ENCODE assay signal across 2 cellular contexts in the genomic region with DNA sequence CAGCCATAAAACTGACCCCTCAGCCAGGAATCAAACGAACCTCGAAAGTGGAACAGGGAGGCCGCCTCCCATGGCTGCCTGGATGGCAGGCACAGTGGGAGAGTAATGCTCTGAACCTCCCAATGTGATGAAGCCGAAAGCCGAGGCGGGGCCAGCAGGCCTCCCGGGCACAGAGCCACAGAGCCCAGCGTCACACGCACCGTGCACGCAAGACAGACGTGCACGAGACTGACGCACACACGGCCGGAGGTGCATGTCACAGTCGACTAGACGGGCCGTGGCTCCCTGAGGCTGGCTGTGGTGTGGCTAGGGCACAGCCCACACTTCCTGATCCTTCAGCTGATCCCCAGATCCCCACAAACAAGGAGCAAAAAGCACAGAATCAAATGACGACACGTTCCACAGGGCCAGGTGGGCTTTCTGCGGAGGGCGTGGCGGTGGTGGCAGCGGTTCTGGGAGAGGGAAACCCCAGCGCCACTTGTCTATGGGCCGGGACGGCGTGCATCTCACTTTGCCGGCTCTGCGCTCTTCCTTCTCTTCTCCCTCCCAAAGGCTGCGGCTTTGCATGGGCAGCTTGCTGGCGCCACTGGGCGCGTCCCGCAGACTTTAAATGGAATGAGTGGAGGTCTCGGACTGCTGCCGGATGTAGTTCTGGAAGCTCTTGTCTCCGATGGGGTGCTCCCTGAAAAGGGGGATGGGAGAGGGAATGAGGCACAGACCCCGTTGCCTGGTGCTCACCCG.
TF ChIP-seq lines count a peak whose summit lies in the region.

No MANE protein-coding gene starts in this region.

TF ChIP-seq in WTC11, 78 proteins besides CTCF, POLR2A, EP300 and RAD21:
- TF ChIP-seq IRF2 (CRISPR knock-in tag; IDR thresholded peaks at IDR 0.05; ENCODE audit: borderline replicate concordance, low read depth), result no peak
- no peak for TF ChIP-seq JUN (CRISPR knock-in tag; IDR thresholded peaks at IDR 0.05)
- TF ChIP-seq SOX15 (CRISPR knock-in tag; IDR thresholded peaks at IDR 0.05), result no peak
- TF ChIP-seq ETV6 (CRISPR knock-in tag; IDR thresholded peaks at IDR 0.05), result no peak
- no peak for TF ChIP-seq GRHL2 (CRISPR knock-in tag; IDR thresholded peaks at IDR 0.05; ENCODE audit: insufficient replicate concordance, severe bottlenecking)
- TF ChIP-seq MAX (CRISPR knock-in tag; IDR thresholded peaks at IDR 0.05), result no peak
- no peak for TF ChIP-seq ZNF121 (CRISPR knock-in tag; IDR thresholded peaks at IDR 0.05)
- no peak for TF ChIP-seq MLX (CRISPR knock-in tag; IDR thresholded peaks at IDR 0.05)
- TF ChIP-seq, protein P1, sequence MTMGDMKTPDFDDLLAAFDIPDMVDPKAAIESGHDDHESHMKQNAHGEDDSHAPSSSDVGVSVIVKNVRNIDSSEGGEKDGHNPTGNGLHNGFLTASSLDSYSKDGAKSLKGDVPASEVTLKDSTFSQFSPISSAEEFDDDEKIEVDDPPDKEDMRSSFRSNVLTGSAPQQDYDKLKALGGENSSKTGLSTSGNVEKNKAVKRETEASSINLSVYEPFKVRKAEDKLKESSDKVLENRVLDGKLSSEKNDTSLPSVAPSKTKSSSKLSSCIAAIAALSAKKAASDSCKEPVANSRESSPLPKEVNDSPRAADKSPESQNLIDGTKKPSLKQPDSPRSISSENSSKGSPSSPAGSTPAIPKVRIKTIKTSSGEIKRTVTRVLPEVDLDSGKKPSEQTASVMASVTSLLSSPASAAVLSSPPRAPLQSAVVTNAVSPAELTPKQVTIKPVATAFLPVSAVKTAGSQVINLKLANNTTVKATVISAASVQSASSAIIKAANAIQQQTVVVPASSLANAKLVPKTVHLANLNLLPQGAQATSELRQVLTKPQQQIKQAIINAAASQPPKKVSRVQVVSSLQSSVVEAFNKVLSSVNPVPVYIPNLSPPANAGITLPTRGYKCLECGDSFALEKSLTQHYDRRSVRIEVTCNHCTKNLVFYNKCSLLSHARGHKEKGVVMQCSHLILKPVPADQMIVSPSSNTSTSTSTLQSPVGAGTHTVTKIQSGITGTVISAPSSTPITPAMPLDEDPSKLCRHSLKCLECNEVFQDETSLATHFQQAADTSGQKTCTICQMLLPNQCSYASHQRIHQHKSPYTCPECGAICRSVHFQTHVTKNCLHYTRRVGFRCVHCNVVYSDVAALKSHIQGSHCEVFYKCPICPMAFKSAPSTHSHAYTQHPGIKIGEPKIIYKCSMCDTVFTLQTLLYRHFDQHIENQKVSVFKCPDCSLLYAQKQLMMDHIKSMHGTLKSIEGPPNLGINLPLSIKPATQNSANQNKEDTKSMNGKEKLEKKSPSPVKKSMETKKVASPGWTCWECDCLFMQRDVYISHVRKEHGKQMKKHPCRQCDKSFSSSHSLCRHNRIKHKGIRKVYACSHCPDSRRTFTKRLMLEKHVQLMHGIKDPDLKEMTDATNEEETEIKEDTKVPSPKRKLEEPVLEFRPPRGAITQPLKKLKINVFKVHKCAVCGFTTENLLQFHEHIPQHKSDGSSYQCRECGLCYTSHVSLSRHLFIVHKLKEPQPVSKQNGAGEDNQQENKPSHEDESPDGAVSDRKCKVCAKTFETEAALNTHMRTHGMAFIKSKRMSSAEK (CRISPR knock-in tag; IDR thresholded peaks at IDR 0.05; ENCODE audit: borderline replicate concordance), result no peak

TF ChIP-seq in SK-N-SH, 30 proteins besides CTCF, POLR2A, EP300 and RAD21:
- no peak for TF ChIP-seq SMC3 (IDR thresholded peaks at IDR 0.05; ENCODE audit: low read depth, low read length)
- no peak for TF ChIP-seq NFIC (IDR thresholded peaks at IDR 0.05; ENCODE audit: borderline replicate concordance)
- no peak for TF ChIP-seq PBX3 (IDR thresholded peaks at IDR 0.05)
